ENCODE assay signal across 16 cellular contexts in the genomic region with DNA sequence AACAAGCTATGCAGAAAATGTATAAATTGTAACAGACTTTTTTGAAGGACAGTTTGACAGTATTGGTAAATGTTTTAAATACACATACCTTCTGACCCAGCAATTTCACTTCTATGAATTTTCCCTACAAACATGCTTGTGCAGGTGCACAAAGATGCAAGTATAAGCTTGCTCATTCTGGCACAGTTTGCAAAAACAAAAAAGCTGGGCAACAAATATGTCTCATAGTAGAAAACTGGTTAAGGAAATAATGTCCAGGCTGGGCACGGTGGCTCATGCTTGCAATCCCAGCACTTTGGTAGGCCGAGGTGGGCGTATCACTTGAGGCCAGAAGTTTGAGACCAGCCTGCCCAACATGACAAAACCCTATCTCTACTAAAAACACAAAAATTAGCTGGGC.
DNase-seq lines count a peak whose midpoint lies in the region; ATAC-seq and TF ChIP-seq lines count a peak whose summit lies in the region.
"Had no signal": no experiment of that assay in that cellular context is flagged by ENCODE, and none has a peak within 500 bp of the region (broad histone marks: within the 10 kb centered on the region; RNA-seq: fewer than 3 reads in every experiment).

No MANE protein-coding gene starts in this region.

- no peak overlapping the region for H3K27ac Mint-ChIP-seq in stimulated activated effector memory CD8-positive, alpha-beta T cell treated with anti-CD3 and anti-CD28 coated beads, Interleukin-12 subunit alpha, Interleukin-12 subunit beta, amount 100 ng/mL, for 72 hours
- H3K27ac Mint-ChIP-seq: B cell; CD4-positive, alpha-beta T cell; HFFc6 had no signal

- peaks cover 22% of the 10 kb centered on the region for H3K4me1 ChIP-seq in foreskin keratinocyte
- H3K4me1 ChIP-seq: HAP-1 had no signal

- no peaks in the 10 kb centered on the region for H3K9me3 Mint-ChIP-seq in stimulated activated effector memory CD8-positive, alpha-beta T cell treated with anti-CD3 and anti-CD28 coated beads, Interleukin-12 subunit alpha, Interleukin-12 subunit beta, amount 100 ng/mL, for 72 hours
- H3K9me3 Mint-ChIP-seq: CD4-positive, alpha-beta T cell; HFFc6 had no signal

- no peak overlapping the region for H3K4me3 Mint-ChIP-seq in stimulated activated effector memory CD8-positive, alpha-beta T cell treated with anti-CD3 and anti-CD28 coated beads, Interleukin-12 subunit alpha, Interleukin-12 subunit beta, amount 100 ng/mL, for 72 hours
- H3K4me3 Mint-ChIP-seq: B cell; CD4-positive, alpha-beta T cell; HFFc6 had no signal

- H3K4me1 Mint-ChIP-seq in stimulated activated effector memory CD8-positive, alpha-beta T cell treated with anti-CD3 and anti-CD28 coated beads, Interleukin-12 subunit alpha, Interleukin-12 subunit beta, amount 100 ng/mL, for 72 hours: no peaks in the 10 kb centered on the region

- ATAC-seq in foreskin keratinocyte (peak; percentile 61), HG02981 (IDR thresholded peaks at IDR 0.05; ENCODE audit: unreplicated experiment) (no peak)
- ATAC-seq in stimulated activated effector memory CD8-positive, alpha-beta T cell treated with anti-CD3 and anti-CD28 coated beads, Interleukin-12 subunit alpha, Interleukin-12 subunit beta, amount 100 ng/mL, for 72 hours: no peak

- H3K27ac ChIP-seq in foreskin keratinocyte: no peak overlapping the region

- H3K4me3 ChIP-seq in epithelial cell of esophagus (ENCODE audit: low read length): no peak overlapping the region
- H3K4me3 ChIP-seq: HAP-1 had no signal

- no peak for TF ChIP-seq CTCF in epithelial cell of esophagus (IDR thresholded peaks at IDR 0.05; ENCODE audit: insufficient read depth, low read depth, low read length, missing control alignments)
- TF ChIP-seq CTCF in foreskin keratinocyte (conservative IDR thresholded peaks at IDR 0.05): no peak

- no peaks in the 10 kb centered on the region for H3K36me3 Mint-ChIP-seq in stimulated activated effector memory CD8-positive, alpha-beta T cell treated with anti-CD3 and anti-CD28 coated beads, Interleukin-12 subunit alpha, Interleukin-12 subunit beta, amount 100 ng/mL, for 72 hours

- H3K27me3 ChIP-seq in foreskin keratinocyte: no peaks in the 10 kb centered on the region

- intact Hi-C loops in posterior vena cava (cut with DNase I): no loop called here

- DNase-seq in HPDE6-E6E7 (ENCODE audit: extremely low spot score) (peak; percentile 49), RPMI8226 (peak; percentile 78), epithelial cell of esophagus (ENCODE audit: low read depth) (peak; percentile 95), foreskin keratinocyte (peak; percentile 72 to 86), posterior vena cava (ENCODE audit: low spot score) (no peak), hypothalamus (lab: John Stamatoyannopoulos, UW) (no peak)
- no peak for DNase-seq in stimulated activated effector memory CD8-positive, alpha-beta T cell treated with anti-CD3 and anti-CD28 coated beads, Interleukin-12 subunit alpha, Interleukin-12 subunit beta, amount 100 ng/mL, for 72 hours (ENCODE audit: low spot score in 2 of 2)
- DNase-seq: C1 segment of cervical spinal cord; CD4-positive, alpha-beta T cell; DND-41; GDM1; HFFc6; IMR-90 had no signal

Comparison
In these comparisons a context has a peak if more than half of its experiments do, and no peak if none do; other contexts are left out.
1. DNase-seq: peak in HPDE6-E6E7 (single experiment), RPMI8226 (single experiment), epithelial cell of esophagus (single experiment) and foreskin keratinocyte (2 of 2); none in stimulated activated effector memory CD8-positive, alpha-beta T cell treated with anti-CD3 and anti-CD28 coated beads, Interleukin-12 subunit alpha, Interleukin-12 subunit beta, amount 100 ng/mL, for 72 hours (0 of 2), posterior vena cava (single experiment) and hypothalamus (0 of 51).